Comparison of ENCODE assay signal across 15 cellular contexts in the genomic region with DNA sequence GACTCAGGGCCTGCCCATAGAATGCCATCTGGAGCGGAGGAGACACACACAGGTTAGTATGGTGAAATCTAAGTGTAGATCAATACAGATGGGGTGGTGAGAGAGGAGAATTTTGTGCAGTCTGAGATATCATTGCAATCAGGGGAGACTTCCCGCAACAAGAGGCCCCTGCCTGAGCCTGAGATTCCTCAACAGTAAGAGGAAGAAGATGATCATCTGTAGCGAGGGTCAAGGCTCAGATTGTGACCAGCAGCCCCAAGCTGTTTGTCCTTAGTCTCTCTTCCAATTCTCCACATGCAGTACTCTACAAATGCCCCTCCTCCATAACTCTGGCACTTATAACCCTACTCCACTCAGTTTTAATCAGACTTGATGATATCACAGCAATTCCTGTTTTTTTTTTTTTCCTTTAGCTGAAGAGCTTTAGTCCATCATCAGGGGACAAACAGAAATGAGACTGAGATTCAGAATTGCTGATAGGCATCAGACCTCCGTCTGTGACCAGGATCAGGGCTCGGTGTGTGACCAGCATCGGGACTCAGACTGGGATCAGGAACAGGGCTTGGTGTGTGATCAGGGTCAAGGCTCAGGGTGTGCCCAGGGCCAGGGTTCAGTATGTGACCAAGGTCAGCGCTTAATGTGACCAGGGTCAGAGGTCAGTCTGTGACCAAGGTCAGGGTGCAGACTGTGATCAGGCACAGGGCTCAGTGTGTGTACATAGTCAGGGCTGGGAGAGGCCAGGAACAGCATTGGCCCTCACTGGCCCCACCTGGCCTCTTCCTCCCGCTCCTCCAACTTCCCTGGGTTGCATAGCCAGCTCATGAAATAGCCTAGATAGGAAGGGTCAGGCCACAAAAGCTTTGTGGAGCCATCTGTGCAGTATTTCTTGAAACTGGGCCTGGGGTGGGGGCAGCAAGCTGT. TPM values are rescaled to one million over a fixed set of nuclear protein-coding genes. Genes with fewer than 3 reads are reported as not detected.
DNase-seq lines count a peak whose midpoint lies in the region; ATAC-seq and TF ChIP-seq lines count a peak whose summit lies in the region.
"Had no signal": no experiment of that assay in that cellular context is flagged by ENCODE, and none has a peak within 500 bp of the region (broad histone marks: within the 10 kb centered on the region; RNA-seq: fewer than 3 reads in every experiment).

No MANE protein-coding gene starts in this region.

- H3K27me3 ChIP-seq in PC-9 (ENCODE audit: insufficient read depth, low read depth) (no peaks in the 10 kb centered on the region), fibroblast of lung (ENCODE audit: control insufficient read depth, insufficient read depth, low read length) (no peaks in the 10 kb centered on the region)
- H3K27me3 ChIP-seq: breast epithelium had no signal

- no peak for TF ChIP-seq CTCF in AG10803 (conservative IDR thresholded peaks at IDR 0.05; ENCODE audit: low read length)
- no peak for TF ChIP-seq CTCF in PC-9 (conservative IDR thresholded peaks at IDR 0.05)
- TF ChIP-seq CTCF in fibroblast of lung (conservative IDR thresholded peaks at IDR 0.05 in 1 of 2, IDR thresholded peaks at IDR 0.05 in 1 of 2; ENCODE audit: low read depth in 1 of 2, low read length in 2 of 2) = no peak
- TF ChIP-seq CTCF in osteocyte (IDR thresholded peaks at IDR 0.05) = no peak

- H3K9me2 ChIP-seq in PC-9 (ENCODE audit: insufficient read depth) = no peaks in the 10 kb centered on the region

- H3K79me2 ChIP-seq in PC-9 (ENCODE audit: low read depth) (peaks cover 64% of the 10 kb centered on the region), fibroblast of lung (ENCODE audit: control insufficient read depth, insufficient read depth, low read length) (peaks cover 27% of the 10 kb centered on the region)

- no peak overlapping the region for H3K9ac ChIP-seq in fibroblast of lung (ENCODE audit: insufficient read depth, low read length)

- intact Hi-C loops in PC-9 (cut with micrococcal nuclease; ENCODE audit: unreplicated experiment) = no loop called here

- H3K36me3 ChIP-seq in PC-9 (ENCODE audit: low read depth) (peaks cover 33% of the 10 kb centered on the region), fibroblast of lung (ENCODE audit: control insufficient read depth, insufficient read depth, low read length) (peaks cover 10% of the 10 kb centered on the region)
- H3K36me3 ChIP-seq: breast epithelium had no signal

- H3K4me3 ChIP-seq in AG10803 (ENCODE audit: low read length) (no peak overlapping the region), PC-9 (peak overlapping the region; percentile 25; the same call in 1 of the 2 replicates), fibroblast of lung (replicated peaks in 1 of 4; ENCODE audit: control extremely low read depth in 1 of 4, insufficient read depth in 1 of 4, low read depth in 3 of 4, low read length in 4 of 4) (no peak overlapping the region)
- H3K4me3 ChIP-seq: breast epithelium, skin epidermis had no signal

- peaks cover 66% of the 10 kb centered on the region for H3F3A ChIP-seq in PC-9 (ENCODE audit: insufficient read depth, low read depth)

- H3K27ac ChIP-seq in PC-9 (peak overlapping the region; percentile 90), fibroblast of lung (ENCODE audit: insufficient read depth, low read length) (peak overlapping the region; percentile 72)
- H3K27ac ChIP-seq: HL-60 had no signal

- BruUV-seq in PC-9 (replicated peaks; lab: Mats Ljungman, UMichigan) = no TSS peak

- H3K4me1 ChIP-seq in PC-9 (replicated peaks; ENCODE audit: insufficient read depth) (peaks cover 92% of the 10 kb centered on the region), fibroblast of lung (ENCODE audit: control insufficient read depth, extremely low read depth, insufficient read depth, low read length) (peaks cover 24% of the 10 kb centered on the region)
- H3K4me1 ChIP-seq: breast epithelium had no signal

- H4K20me1 ChIP-seq in PC-9 (ENCODE audit: insufficient read depth) = 0 out of 2 replicates have a peak, but pooled peaks cover 4% of the 10 kb centered on the region
- no peaks in the 10 kb centered on the region for H4K20me1 ChIP-seq in fibroblast of lung (ENCODE audit: control insufficient read depth, extremely low read depth, insufficient read depth, low read length)

- POLR2A ChIA-PET in PC-9 (lab: Charles Lee; ENCODE audit: unreplicated experiment) = no interaction called here
- POLR2A ChIA-PET in activated CD4-positive, alpha-beta T cell treated with anti-CD3 and anti-CD28 coated beads, Interleukin-2, amount 10 ng/mL, durations not matched to agents 7 days and 5 days (lab: Charles Lee) = no interaction called here

- H3K4me2 ChIP-seq in PC-9 (peak overlapping the region; percentile 98), fibroblast of lung (ENCODE audit: extremely low read depth, insufficient read depth, low read length) (peak overlapping the region; percentile 25)

- CTCF ChIA-PET in PC-9 (lab: Charles Lee) = interaction anchor here (0.5 kb wide), 1 partner anchor 14 kb away, joined by 5 read pairs; a partner anchor contains a TSS
- CTCF ChIA-PET in activated CD4-positive, alpha-beta T cell treated with anti-CD3 and anti-CD28 coated beads, Interleukin-2, amount 10 ng/mL, durations not matched to agents 7 days and 5 days (lab: Charles Lee) = interaction anchor here (1.0 to 1.3 kb wide), 3 partner anchors 9 to 33 kb away, joined by 3 to 4 read pairs (median 3); no protein-coding TSS in a partner anchor

- no peaks in the 10 kb centered on the region for H3K9me3 Mint-ChIP-seq in osteocyte (ENCODE audit: unreplicated experiment)
- H3K9me3 Mint-ChIP-seq in activated CD4-positive, alpha-beta T cell treated with anti-CD3 and anti-CD28 coated beads, Interleukin-2, amount 10 ng/mL, durations not matched to agents 7 days and 5 days = no peaks in the 10 kb centered on the region
- H3K9me3 Mint-ChIP-seq: WTC11 had no signal

- H3K9me3 ChIP-seq in PC-9 (ENCODE audit: insufficient read depth, low read depth) (no peaks in the 10 kb centered on the region), fibroblast of lung (ENCODE audit: control insufficient read depth, insufficient read depth, low read depth, low read length) (no peaks in the 10 kb centered on the region)
- H3K9me3 ChIP-seq: breast epithelium had no signal

- ATAC-seq in GM19023 (IDR thresholded peaks at IDR 0.05; ENCODE audit: unreplicated experiment) = no peak
- ATAC-seq: WTC11 had no signal

- peak overlapping the region; percentile 1 for H3K4me3 Mint-ChIP-seq in osteocyte (ENCODE audit: unreplicated experiment)
- no peak overlapping the region for H3K4me3 Mint-ChIP-seq in activated CD4-positive, alpha-beta T cell treated with anti-CD3 and anti-CD28 coated beads, Interleukin-2, amount 10 ng/mL, durations not matched to agents 7 days and 5 days
- H3K4me3 Mint-ChIP-seq: WTC11 had no signal

- H3K36me3 Mint-ChIP-seq in osteocyte (ENCODE audit: unreplicated experiment) = peaks cover 18% of the 10 kb centered on the region
- H3K36me3 Mint-ChIP-seq in activated CD4-positive, alpha-beta T cell treated with anti-CD3 and anti-CD28 coated beads, Interleukin-2, amount 10 ng/mL, durations not matched to agents 7 days and 5 days (ENCODE audit: low read depth) = no peaks in the 10 kb centered on the region
- H3K36me3 Mint-ChIP-seq: WTC11 had no signal

- H3K27ac Mint-ChIP-seq in osteocyte (ENCODE audit: unreplicated experiment) = peak overlapping the region; percentile 83
- H3K27ac Mint-ChIP-seq in activated CD4-positive, alpha-beta T cell treated with anti-CD3 and anti-CD28 coated beads, Interleukin-2, amount 10 ng/mL, durations not matched to agents 7 days and 5 days = no peak overlapping the region
- H3K27ac Mint-ChIP-seq: WTC11 had no signal

- no peak overlapping the region for H2AFZ ChIP-seq in PC-9
- H2AFZ ChIP-seq in fibroblast of lung (ENCODE audit: low read length) = no peak overlapping the region

- no peaks in the 10 kb centered on the region for H3K27me3 Mint-ChIP-seq in osteocyte (ENCODE audit: unreplicated experiment)
- H3K27me3 Mint-ChIP-seq in activated CD4-positive, alpha-beta T cell treated with anti-CD3 and anti-CD28 coated beads, Interleukin-2, amount 10 ng/mL, durations not matched to agents 7 days and 5 days = peaks cover 4% of the 10 kb centered on the region

- peaks cover 84% of the 10 kb centered on the region for H3K4me1 Mint-ChIP-seq in osteocyte (ENCODE audit: unreplicated experiment)
- H3K4me1 Mint-ChIP-seq in activated CD4-positive, alpha-beta T cell treated with anti-CD3 and anti-CD28 coated beads, Interleukin-2, amount 10 ng/mL, durations not matched to agents 7 days and 5 days = peaks cover 19% of the 10 kb centered on the region

- peak; percentile 66 for DNase-seq in AG10803 (ENCODE audit: low read depth)
- no peak for DNase-seq in PC-9
- DNase-seq in fibroblast of lung (ENCODE audit: low read depth in 2 of 2) = no peak
- DNase-seq in osteocyte (ENCODE audit: extremely low spot score, unreplicated experiment) = no peak
- DNase-seq in activated CD4-positive, alpha-beta T cell treated with anti-CD3 and anti-CD28 coated beads for 1 hour = no peak
- no peak for DNase-seq in dedifferentiated amniotic fluid mesenchymal stem cell (ENCODE audit: extremely low spot score)
- no peak for DNase-seq in activated CD4-positive, alpha-beta T cell treated with anti-CD3 and anti-CD28 coated beads, Interleukin-2, amount 10 ng/mL, durations not matched to agents 7 days and 5 days
- DNase-seq: erythroblast, NCI-H526 treated with DMSO at 0.1 percent for 48 hours, SIG-M5 had no signal

RNA-seq across cellular contexts. Expression of a gene that starts 14.1 kb away (rescaled TPM):
- total RNA-seq in PC-9 (2021) (35.8 and 50.7 TPM in 2 replicates), fibroblast of lung (65.6 and 91.4 TPM in 2 replicates), osteocyte (398 and 417 TPM in 2 replicates)
- polyA plus RNA-seq in fibroblast of lung = 163 and 188 TPM in 2 replicates
- polyA plus RNA-seq in fibroblast of lung (2012) = 252 and 290 TPM in 2 replicates
- polyA minus RNA-seq in fibroblast of lung (ENCODE audit: low replicate concordance) = 596 and 875 TPM in 2 replicates
- total RNA-seq in activated CD4-positive, alpha-beta T cell treated with anti-CD3 and anti-CD28 coated beads, Interleukin-2, amount 10 ng/mL, durations not matched to agents 7 days and 5 days = 1 to 10 TPM; 3.4 to 3.5 TPM

RNA-seq across cellular contexts. Expression of a gene that starts 51.8 kb away (rescaled TPM):
- total RNA-seq in PC-9 (2021) (6.0 and 6.1 TPM in 2 replicates), fibroblast of lung (9.2 and 24.8 TPM in 2 replicates), osteocyte (17.1 and 18.3 TPM in 2 replicates)
- 8.7 and 9.8 TPM in 2 replicates for polyA plus RNA-seq in fibroblast of lung
- 17.9 and 21.1 TPM in 2 replicates for polyA plus RNA-seq in fibroblast of lung (2012)
- 23.9 and 42.9 TPM in 2 replicates for polyA minus RNA-seq in fibroblast of lung (ENCODE audit: low replicate concordance)
- total RNA-seq in activated CD4-positive, alpha-beta T cell treated with anti-CD3 and anti-CD28 coated beads, Interleukin-2, amount 10 ng/mL, durations not matched to agents 7 days and 5 days = 10 to 100 TPM; 12.0 to 12.8 TPM

RNA-seq across cellular contexts. Expression of a gene that starts 54.2 kb away (rescaled TPM):
- total RNA-seq in PC-9 (2021) = 67.2 and 81.8 TPM in 2 replicates
- total RNA-seq in fibroblast of lung = 16.4 and 34.0 TPM in 2 replicates
- 11.1 and 15.5 TPM in 2 replicates for polyA plus RNA-seq in fibroblast of lung
- 54.7 and 63.1 TPM in 2 replicates for polyA plus RNA-seq in fibroblast of lung (2012)
- 101 and 102 TPM in 2 replicates for polyA minus RNA-seq in fibroblast of lung (ENCODE audit: low replicate concordance)
- total RNA-seq in osteocyte = 60.6 and 63.1 TPM in 2 replicates
- total RNA-seq in activated CD4-positive, alpha-beta T cell treated with anti-CD3 and anti-CD28 coated beads, Interleukin-2, amount 10 ng/mL, durations not matched to agents 7 days and 5 days = 100 to 1,000 TPM; 118 to 122 TPM
